Comparison of ENCODE assay signal across 1 cellular context in the genomic region with DNA sequence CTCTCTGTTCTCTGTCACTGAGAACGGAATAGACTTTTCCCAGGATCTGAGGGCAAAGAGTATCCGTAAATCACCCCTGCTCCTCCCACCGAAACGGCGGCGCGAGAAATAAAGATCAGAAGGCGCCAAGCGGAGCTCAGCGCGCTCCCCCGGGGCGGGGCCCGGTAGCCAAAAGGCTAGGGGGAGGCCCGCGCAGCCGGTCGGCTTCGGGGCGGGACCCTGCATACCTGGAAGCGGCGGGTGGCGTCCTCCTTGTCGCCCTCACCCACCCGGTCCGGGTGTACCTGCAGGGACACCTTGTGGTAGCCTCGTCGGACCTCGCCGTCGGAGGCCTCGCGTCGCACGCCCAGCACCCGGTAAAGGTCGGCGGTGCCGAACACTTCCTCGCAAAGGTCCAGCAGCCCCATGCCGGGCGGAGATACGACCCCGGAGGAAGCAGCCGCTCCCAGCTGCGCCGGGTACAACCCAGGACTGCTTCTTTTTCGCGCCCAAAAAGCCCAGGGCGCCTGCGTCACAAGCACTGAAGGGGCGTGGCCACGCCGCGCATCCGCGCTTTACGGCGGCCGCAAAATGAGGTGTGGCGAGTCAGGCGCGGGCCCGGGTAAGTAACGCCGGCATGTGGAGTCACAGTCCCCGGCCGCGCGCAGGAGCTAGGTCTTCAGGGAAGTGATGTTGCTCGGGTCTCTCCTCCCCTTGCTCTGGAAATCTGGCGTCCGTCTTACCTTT.
TF ChIP-seq lines count a peak whose summit lies in the region.

A gene with protein sequence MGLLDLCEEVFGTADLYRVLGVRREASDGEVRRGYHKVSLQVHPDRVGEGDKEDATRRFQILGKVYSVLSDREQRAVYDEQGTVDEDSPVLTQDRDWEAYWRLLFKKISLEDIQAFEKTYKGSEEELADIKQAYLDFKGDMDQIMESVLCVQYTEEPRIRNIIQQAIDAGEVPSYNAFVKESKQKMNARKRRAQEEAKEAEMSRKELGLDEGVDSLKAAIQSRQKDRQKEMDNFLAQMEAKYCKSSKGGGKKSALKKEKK (minus strand): TSS at position 473 of the 726 bp plus-strand sequence. CDS start 66 bp downstream, at position 407.

TF ChIP-seq in WTC11, 78 proteins besides CTCF, POLR2A, EP300 and RAD21 (continued from another document and continues in another):
- TF ChIP-seq, protein P1, sequence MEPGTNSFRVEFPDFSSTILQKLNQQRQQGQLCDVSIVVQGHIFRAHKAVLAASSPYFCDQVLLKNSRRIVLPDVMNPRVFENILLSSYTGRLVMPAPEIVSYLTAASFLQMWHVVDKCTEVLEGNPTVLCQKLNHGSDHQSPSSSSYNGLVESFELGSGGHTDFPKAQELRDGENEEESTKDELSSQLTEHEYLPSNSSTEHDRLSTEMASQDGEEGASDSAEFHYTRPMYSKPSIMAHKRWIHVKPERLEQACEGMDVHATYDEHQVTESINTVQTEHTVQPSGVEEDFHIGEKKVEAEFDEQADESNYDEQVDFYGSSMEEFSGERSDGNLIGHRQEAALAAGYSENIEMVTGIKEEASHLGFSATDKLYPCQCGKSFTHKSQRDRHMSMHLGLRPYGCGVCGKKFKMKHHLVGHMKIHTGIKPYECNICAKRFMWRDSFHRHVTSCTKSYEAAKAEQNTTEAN (CRISPR knock-in tag; IDR thresholded peaks at IDR 0.05): peak; percentile 94
- TF ChIP-seq IRF2 (CRISPR knock-in tag; IDR thresholded peaks at IDR 0.05; ENCODE audit: borderline replicate concordance, low read depth) (no peak), FOXJ3 (CRISPR knock-in tag; IDR thresholded peaks at IDR 0.05; ENCODE audit: borderline replicate concordance) (no peak), ESRRA (CRISPR knock-in tag; IDR thresholded peaks at IDR 0.05; ENCODE audit: borderline replicate concordance) (peak; percentile 88; the same call in 1 of the 2 replicates), MXD4 (CRISPR knock-in tag; IDR thresholded peaks at IDR 0.05; ENCODE audit: borderline replicate concordance) (no peak), NFE2L1 (CRISPR knock-in tag; IDR thresholded peaks at IDR 0.05) (peak; percentile 83), PRRX2 (CRISPR knock-in tag; IDR thresholded peaks at IDR 0.05) (peak; percentile 83; the same call in 1 of the 2 replicates), RELA (CRISPR knock-in tag; IDR thresholded peaks at IDR 0.05; ENCODE audit: borderline replicate concordance) (peak; percentile 64; the same call in 1 of the 2 replicates), ETV6 (CRISPR knock-in tag; IDR thresholded peaks at IDR 0.05) (peak; percentile 97), ZNF396 (CRISPR knock-in tag; IDR thresholded peaks at IDR 0.05; ENCODE audit: borderline replicate concordance) (no peak), ZBTB21 (CRISPR knock-in tag; IDR thresholded peaks at IDR 0.05; ENCODE audit: borderline replicate concordance) (no peak), MYBL2 (CRISPR knock-in tag; IDR thresholded peaks at IDR 0.05) (peak; percentile 91; the same call in 1 of the 2 replicates), NFATC4 (CRISPR knock-in tag; IDR thresholded peaks at IDR 0.05) (peak; percentile 95), TEAD1 (CRISPR knock-in tag; IDR thresholded peaks at IDR 0.05) (peak; percentile 62; the same call in 1 of the 2 replicates), NR1H2 (CRISPR knock-in tag; IDR thresholded peaks at IDR 0.05) (no peak), OVOL2 (CRISPR knock-in tag; IDR thresholded peaks at IDR 0.05; ENCODE audit: borderline replicate concordance) (0 out of 2 replicates have a peak, but pooled peaks have one; percentile 35), TEAD4 (CRISPR knock-in tag; IDR thresholded peaks at IDR 0.05) (peak; percentile 71; the same call in 1 of the 2 replicates)
- TF ChIP-seq, protein P2, sequence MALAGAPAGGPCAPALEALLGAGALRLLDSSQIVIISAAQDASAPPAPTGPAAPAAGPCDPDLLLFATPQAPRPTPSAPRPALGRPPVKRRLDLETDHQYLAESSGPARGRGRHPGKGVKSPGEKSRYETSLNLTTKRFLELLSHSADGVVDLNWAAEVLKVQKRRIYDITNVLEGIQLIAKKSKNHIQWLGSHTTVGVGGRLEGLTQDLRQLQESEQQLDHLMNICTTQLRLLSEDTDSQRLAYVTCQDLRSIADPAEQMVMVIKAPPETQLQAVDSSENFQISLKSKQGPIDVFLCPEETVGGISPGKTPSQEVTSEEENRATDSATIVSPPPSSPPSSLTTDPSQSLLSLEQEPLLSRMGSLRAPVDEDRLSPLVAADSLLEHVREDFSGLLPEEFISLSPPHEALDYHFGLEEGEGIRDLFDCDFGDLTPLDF (CRISPR knock-in tag; IDR thresholded peaks at IDR 0.05): peak; percentile 75; the same call in 1 of the 2 replicates
- TF ChIP-seq, protein P3, sequence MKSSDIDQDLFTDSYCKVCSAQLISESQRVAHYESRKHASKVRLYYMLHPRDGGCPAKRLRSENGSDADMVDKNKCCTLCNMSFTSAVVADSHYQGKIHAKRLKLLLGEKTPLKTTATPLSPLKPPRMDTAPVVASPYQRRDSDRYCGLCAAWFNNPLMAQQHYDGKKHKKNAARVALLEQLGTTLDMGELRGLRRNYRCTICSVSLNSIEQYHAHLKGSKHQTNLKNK (CRISPR knock-in tag; IDR thresholded peaks at IDR 0.05): peak; percentile 55; the same call in 1 of the 2 replicates
- TF ChIP-seq, protein P4, sequence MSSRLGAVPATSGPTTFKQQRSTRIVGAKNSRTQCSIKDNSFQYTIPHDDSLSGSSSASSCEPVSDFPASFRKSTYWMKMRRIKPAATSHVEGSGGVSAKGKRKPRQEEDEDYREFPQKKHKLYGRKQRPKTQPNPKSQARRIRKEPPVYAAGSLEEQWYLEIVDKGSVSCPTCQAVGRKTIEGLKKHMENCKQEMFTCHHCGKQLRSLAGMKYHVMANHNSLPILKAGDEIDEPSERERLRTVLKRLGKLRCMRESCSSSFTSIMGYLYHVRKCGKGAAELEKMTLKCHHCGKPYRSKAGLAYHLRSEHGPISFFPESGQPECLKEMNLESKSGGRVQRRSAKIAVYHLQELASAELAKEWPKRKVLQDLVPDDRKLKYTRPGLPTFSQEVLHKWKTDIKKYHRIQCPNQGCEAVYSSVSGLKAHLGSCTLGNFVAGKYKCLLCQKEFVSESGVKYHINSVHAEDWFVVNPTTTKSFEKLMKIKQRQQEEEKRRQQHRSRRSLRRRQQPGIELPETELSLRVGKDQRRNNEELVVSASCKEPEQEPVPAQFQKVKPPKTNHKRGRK (CRISPR knock-in tag; IDR thresholded peaks at IDR 0.05; ENCODE audit: borderline replicate concordance): 0 out of 2 replicates have a peak, but pooled peaks have one; percentile 35
- TF ChIP-seq, protein P5, sequence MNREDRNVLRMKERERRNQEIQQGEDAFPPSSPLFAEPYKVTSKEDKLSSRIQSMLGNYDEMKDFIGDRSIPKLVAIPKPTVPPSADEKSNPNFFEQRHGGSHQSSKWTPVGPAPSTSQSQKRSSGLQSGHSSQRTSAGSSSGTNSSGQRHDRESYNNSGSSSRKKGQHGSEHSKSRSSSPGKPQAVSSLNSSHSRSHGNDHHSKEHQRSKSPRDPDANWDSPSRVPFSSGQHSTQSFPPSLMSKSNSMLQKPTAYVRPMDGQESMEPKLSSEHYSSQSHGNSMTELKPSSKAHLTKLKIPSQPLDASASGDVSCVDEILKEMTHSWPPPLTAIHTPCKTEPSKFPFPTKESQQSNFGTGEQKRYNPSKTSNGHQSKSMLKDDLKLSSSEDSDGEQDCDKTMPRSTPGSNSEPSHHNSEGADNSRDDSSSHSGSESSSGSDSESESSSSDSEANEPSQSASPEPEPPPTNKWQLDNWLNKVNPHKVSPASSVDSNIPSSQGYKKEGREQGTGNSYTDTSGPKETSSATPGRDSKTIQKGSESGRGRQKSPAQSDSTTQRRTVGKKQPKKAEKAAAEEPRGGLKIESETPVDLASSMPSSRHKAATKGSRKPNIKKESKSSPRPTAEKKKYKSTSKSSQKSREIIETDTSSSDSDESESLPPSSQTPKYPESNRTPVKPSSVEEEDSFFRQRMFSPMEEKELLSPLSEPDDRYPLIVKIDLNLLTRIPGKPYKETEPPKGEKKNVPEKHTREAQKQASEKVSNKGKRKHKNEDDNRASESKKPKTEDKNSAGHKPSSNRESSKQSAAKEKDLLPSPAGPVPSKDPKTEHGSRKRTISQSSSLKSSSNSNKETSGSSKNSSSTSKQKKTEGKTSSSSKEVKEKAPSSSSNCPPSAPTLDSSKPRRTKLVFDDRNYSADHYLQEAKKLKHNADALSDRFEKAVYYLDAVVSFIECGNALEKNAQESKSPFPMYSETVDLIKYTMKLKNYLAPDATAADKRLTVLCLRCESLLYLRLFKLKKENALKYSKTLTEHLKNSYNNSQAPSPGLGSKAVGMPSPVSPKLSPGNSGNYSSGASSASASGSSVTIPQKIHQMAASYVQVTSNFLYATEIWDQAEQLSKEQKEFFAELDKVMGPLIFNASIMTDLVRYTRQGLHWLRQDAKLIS (CRISPR knock-in tag; IDR thresholded peaks at IDR 0.05; ENCODE audit: borderline replicate concordance): peak; percentile 48; the same call in 1 of the 2 replicates
- TF ChIP-seq, protein P6, sequence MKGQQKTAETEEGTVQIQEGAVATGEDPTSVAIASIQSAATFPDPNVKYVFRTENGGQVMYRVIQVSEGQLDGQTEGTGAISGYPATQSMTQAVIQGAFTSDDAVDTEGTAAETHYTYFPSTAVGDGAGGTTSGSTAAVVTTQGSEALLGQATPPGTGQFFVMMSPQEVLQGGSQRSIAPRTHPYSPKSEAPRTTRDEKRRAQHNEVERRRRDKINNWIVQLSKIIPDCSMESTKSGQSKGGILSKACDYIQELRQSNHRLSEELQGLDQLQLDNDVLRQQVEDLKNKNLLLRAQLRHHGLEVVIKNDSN (CRISPR knock-in tag; IDR thresholded peaks at IDR 0.05): peak; percentile 74; the same call in 1 of the 2 replicates
- TF ChIP-seq, protein P7, sequence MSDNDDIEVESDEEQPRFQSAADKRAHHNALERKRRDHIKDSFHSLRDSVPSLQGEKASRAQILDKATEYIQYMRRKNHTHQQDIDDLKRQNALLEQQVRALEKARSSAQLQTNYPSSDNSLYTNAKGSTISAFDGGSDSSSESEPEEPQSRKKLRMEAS (CRISPR knock-in tag; IDR thresholded peaks at IDR 0.05): peak; percentile 91
- TF ChIP-seq, protein P8, sequence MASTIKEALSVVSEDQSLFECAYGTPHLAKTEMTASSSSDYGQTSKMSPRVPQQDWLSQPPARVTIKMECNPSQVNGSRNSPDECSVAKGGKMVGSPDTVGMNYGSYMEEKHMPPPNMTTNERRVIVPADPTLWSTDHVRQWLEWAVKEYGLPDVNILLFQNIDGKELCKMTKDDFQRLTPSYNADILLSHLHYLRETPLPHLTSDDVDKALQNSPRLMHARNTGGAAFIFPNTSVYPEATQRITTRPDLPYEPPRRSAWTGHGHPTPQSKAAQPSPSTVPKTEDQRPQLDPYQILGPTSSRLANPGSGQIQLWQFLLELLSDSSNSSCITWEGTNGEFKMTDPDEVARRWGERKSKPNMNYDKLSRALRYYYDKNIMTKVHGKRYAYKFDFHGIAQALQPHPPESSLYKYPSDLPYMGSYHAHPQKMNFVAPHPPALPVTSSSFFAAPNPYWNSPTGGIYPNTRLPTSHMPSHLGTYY (CRISPR knock-in tag; IDR thresholded peaks at IDR 0.05): peak; percentile 84; the same call in 1 of the 2 replicates
- TF ChIP-seq, protein P9, sequence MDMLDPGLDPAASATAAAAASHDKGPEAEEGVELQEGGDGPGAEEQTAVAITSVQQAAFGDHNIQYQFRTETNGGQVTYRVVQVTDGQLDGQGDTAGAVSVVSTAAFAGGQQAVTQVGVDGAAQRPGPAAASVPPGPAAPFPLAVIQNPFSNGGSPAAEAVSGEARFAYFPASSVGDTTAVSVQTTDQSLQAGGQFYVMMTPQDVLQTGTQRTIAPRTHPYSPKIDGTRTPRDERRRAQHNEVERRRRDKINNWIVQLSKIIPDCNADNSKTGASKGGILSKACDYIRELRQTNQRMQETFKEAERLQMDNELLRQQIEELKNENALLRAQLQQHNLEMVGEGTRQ (CRISPR knock-in tag; IDR thresholded peaks at IDR 0.05): no peak
- TF ChIP-seq, protein P10, sequence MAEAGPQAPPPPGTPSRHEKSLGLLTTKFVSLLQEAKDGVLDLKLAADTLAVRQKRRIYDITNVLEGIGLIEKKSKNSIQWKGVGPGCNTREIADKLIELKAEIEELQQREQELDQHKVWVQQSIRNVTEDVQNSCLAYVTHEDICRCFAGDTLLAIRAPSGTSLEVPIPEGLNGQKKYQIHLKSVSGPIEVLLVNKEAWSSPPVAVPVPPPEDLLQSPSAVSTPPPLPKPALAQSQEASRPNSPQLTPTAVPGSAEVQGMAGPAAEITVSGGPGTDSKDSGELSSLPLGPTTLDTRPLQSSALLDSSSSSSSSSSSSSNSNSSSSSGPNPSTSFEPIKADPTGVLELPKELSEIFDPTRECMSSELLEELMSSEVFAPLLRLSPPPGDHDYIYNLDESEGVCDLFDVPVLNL (CRISPR knock-in tag; IDR thresholded peaks at IDR 0.05; ENCODE audit: borderline replicate concordance, low read depth): peak; percentile 93
- TF ChIP-seq, protein P11, sequence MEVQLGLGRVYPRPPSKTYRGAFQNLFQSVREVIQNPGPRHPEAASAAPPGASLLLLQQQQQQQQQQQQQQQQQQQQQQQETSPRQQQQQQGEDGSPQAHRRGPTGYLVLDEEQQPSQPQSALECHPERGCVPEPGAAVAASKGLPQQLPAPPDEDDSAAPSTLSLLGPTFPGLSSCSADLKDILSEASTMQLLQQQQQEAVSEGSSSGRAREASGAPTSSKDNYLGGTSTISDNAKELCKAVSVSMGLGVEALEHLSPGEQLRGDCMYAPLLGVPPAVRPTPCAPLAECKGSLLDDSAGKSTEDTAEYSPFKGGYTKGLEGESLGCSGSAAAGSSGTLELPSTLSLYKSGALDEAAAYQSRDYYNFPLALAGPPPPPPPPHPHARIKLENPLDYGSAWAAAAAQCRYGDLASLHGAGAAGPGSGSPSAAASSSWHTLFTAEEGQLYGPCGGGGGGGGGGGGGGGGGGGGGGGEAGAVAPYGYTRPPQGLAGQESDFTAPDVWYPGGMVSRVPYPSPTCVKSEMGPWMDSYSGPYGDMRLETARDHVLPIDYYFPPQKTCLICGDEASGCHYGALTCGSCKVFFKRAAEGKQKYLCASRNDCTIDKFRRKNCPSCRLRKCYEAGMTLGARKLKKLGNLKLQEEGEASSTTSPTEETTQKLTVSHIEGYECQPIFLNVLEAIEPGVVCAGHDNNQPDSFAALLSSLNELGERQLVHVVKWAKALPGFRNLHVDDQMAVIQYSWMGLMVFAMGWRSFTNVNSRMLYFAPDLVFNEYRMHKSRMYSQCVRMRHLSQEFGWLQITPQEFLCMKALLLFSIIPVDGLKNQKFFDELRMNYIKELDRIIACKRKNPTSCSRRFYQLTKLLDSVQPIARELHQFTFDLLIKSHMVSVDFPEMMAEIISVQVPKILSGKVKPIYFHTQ (CRISPR knock-in tag; IDR thresholded peaks at IDR 0.05): peak; percentile 80; the same call in 1 of the 2 replicates
- TF ChIP-seq, protein P12, sequence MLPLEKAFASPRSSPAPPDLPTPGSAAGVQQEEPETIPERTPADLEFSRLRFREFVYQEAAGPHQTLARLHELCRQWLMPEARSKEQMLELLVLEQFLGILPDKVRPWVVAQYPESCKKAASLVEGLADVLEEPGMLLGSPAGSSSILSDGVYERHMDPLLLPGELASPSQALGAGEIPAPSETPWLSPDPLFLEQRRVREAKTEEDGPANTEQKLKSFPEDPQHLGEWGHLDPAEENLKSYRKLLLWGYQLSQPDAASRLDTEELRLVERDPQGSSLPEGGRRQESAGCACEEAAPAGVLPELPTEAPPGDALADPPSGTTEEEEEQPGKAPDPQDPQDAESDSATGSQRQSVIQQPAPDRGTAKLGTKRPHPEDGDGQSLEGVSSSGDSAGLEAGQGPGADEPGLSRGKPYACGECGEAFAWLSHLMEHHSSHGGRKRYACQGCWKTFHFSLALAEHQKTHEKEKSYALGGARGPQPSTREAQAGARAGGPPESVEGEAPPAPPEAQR (CRISPR knock-in tag; IDR thresholded peaks at IDR 0.05): no peak
- TF ChIP-seq, protein P13, sequence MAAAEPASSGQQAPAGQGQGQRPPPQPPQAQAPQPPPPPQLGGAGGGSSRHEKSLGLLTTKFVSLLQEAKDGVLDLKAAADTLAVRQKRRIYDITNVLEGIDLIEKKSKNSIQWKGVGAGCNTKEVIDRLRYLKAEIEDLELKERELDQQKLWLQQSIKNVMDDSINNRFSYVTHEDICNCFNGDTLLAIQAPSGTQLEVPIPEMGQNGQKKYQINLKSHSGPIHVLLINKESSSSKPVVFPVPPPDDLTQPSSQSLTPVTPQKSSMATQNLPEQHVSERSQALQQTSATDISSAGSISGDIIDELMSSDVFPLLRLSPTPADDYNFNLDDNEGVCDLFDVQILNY (CRISPR knock-in tag; IDR thresholded peaks at IDR 0.05): peak; percentile 99
